ENCODE assay signal across 1 cellular context in genomic region chr15:74773731-74774252, GRCh38.
TF ChIP-seq lines count a peak whose summit lies in the region.

No MANE protein-coding gene starts in this region.

TF ChIP-seq in GM12878, 131 proteins besides CTCF, POLR2A, EP300 and RAD21:
- no peak for TF ChIP-seq ZSCAN29 (IDR thresholded peaks at IDR 0.05)
- TF ChIP-seq POLR2AphosphoS2 (IDR thresholded peaks at IDR 0.05; ENCODE audit: low read depth, low read length), result no peak
- no peak for TF ChIP-seq ZNF217 (IDR thresholded peaks at IDR 0.05)
- TF ChIP-seq TCF12 (IDR thresholded peaks at IDR 0.05; ENCODE audit: low read depth, low read length), result no peak
